ENCODE assay signal across 8 cellular contexts in genomic region chr10:99395750-99396445, GRCh38. TPM values are rescaled to one million over a fixed set of nuclear protein-coding genes. Genes with fewer than 3 reads are reported as not detected.
DNase-seq lines count a peak whose midpoint lies in the region; ATAC-seq and TF ChIP-seq lines count a peak whose summit lies in the region.
"Had no signal": no experiment of that assay in that cellular context is flagged by ENCODE, and none has a peak within 500 bp of the region (broad histone marks: within the 10 kb centered on the region; RNA-seq: fewer than 3 reads in every experiment).

No MANE protein-coding gene starts in this region.

- H3K4me3 ChIP-seq in spleen: no peak overlapping the region

- peak; percentile 97 for DNase-seq in ELR (ENCODE audit: low read depth)
- DNase-seq in NCI-H510A treated with DMSO at 0.1 percent for 48 hours (lab: John Stamatoyannopoulos, UW): peak; percentile 94
- peak; percentile 81 for DNase-seq in epidermal melanocyte (ENCODE audit: insufficient read length, low spot score)
- DNase-seq in renal cortical epithelial cell (ENCODE audit: low read depth): peak; percentile 95
- no peak for DNase-seq in NOMO-1 treated with DMSO at 0.1 percent for 48 hours (lab: John Stamatoyannopoulos, UW; ENCODE audit: unreplicated experiment)
- no peak for DNase-seq in spleen
- DNase-seq: stimulated activated naive CD4-positive, alpha-beta T cell treated with Interleukin-2 at 50 U/mL for 16 hours had no signal

- intact Hi-C loops in spleen (cut with DNase I; ENCODE audit: low total_unique reads): no loop called here

- H3K36me3 ChIP-seq in spleen: peaks cover 0 to 56% (median 30%) of the 10 kb centered on the region in 6 donors

- no peak for ATAC-seq in GM19452 (IDR thresholded peaks at IDR 0.05; ENCODE audit: unreplicated experiment)

- no peak overlapping the region for H3K27ac ChIP-seq in spleen

- TF ChIP-seq CTCF in spleen (IDR thresholded peaks at IDR 0.05 in 8 of 11, conservative IDR thresholded peaks at IDR 0.05 in 3 of 11): no peak

- 50 to 68% (median 56%) methylated on average over 2 of the region's 2 CpGs for WGBS in spleen, 5 donors

- H3K4me1 ChIP-seq in spleen: peaks cover 0 to 12% (median 0%) of the 10 kb centered on the region in 6 donors

- no peak for TF ChIP-seq POLR2A in spleen (IDR thresholded peaks at IDR 0.05)

- H3K9me3 ChIP-seq in spleen: no peaks in the 10 kb centered on the region

- H3K27me3 ChIP-seq in spleen (replicated peaks in 1 of 7): no peaks in the 10 kb centered on the region

RNA-seq across cellular contexts. Expression of gene GOT1, which starts 34.5 kb away (rescaled TPM):
- total RNA-seq in renal cortical epithelial cell (52.6 and 62.2 TPM in 2 replicates), spleen (10 to 100 TPM; 11.6 to 23.1 (median 16.6) TPM)
- 10 to 100 TPM in 2 of 3 donors, 1 to 10 TPM in 1; 9.9 to 12.3 (median 10.7) TPM for polyA plus RNA-seq in spleen

Comparison
In these comparisons a context has a peak if more than half of its experiments do, and no peak if none do; other contexts are left out.
1. DNase-seq: peak in ELR (single experiment), NCI-H510A treated with DMSO at 0.1 percent for 48 hours (single experiment), epidermal melanocyte (single experiment) and renal cortical epithelial cell (single experiment); none in NOMO-1 treated with DMSO at 0.1 percent for 48 hours (single experiment) and spleen (single experiment).